ENCODE assay signal across 10 cellular contexts in the genomic region with DNA sequence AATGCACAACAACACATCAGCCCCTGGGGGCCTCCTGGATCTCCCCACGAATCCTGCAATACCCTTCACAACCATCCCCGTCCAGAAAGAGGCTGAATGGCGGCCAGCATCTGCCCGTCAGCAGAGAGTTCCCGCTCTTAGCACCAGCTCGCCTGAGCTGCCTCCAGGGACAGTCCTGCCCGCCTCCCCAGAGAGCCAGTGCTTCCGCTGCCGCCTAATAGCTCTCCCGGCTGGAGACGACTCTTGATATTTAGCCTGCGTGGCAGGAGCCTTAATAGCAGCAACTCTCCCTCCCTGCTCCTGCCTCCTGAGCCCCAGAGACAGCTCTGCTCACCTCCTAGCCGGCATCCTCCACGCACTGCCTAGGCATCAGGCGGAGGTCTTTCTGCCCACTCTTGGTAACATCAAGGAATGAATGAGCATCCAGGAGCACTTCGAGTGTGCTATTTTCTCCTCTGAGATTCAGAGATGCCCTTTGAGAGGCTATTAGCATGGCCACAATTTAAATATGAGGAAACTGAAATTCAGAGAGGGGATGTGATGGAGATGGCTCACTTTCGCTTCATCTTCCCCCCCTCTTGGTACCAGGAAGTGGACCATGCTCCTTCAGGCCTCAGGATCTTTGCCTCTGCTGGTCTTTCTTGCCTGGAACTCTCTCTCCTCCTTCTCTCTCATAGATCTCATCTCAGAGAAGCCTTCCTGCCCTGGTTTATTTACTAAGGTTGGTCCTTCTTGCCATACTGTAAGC.
DNase-seq lines count a peak whose midpoint lies in the region; ATAC-seq and TF ChIP-seq lines count a peak whose summit lies in the region.
"Had no signal": no experiment of that assay in that cellular context is flagged by ENCODE, and none has a peak within 500 bp of the region (broad histone marks: within the 10 kb centered on the region; RNA-seq: fewer than 3 reads in every experiment).

No MANE protein-coding gene starts in this region.

- peaks cover 22% of the 10 kb centered on the region for H3K4me1 ChIP-seq in PC-3 (ENCODE audit: insufficient read depth, low read length)

- H3K4me3 ChIP-seq in PC-3 (ENCODE audit: low read length) = no peak overlapping the region
- H3K4me3 ChIP-seq: gastrocnemius medialis, K562 had no signal

- POLR2A ChIA-PET in PC-3 (lab: Charles Lee; ENCODE audit: unreplicated experiment) = no interaction called here

- CTCF ChIA-PET in PC-3 (lab: Charles Lee) = interaction anchor here (0.6 kb wide), 1 partner anchor 281 kb away, joined by 8 read pairs; no protein-coding TSS in a partner anchor

- peak overlapping the region; percentile 82 for H3K27ac Mint-ChIP-seq in activated naive CD8-positive, alpha-beta T cell treated with anti-CD3 and anti-CD28 coated beads, Interleukin-2, amount 50 U/mL, for 24 hours
- H3K27ac Mint-ChIP-seq in osteocyte (ENCODE audit: unreplicated experiment) = peak overlapping the region; percentile 16

- H3K9ac ChIP-seq in PC-3 (ENCODE audit: low read length) = no peak overlapping the region

- no peaks in the 10 kb centered on the region for H4K20me1 ChIP-seq in PC-3 (ENCODE audit: low read length)

- H3K4me2 ChIP-seq in PC-3 (ENCODE audit: low read length) = no peak overlapping the region

- H3K4me1 Mint-ChIP-seq in activated naive CD8-positive, alpha-beta T cell treated with anti-CD3 and anti-CD28 coated beads, Interleukin-2, amount 50 U/mL, for 24 hours = peaks cover 59% of the 10 kb centered on the region
- H3K4me1 Mint-ChIP-seq in osteocyte (ENCODE audit: unreplicated experiment) = peaks cover 65% of the 10 kb centered on the region

- no TSS peak for BruUV-seq in PC-3 (replicated peaks; lab: Mats Ljungman, UMichigan)

- H2AFZ ChIP-seq in PC-3 (ENCODE audit: low read length) = no peak overlapping the region

- TF ChIP-seq CTCF in osteocyte (IDR thresholded peaks at IDR 0.05) (no peak), PC-3 (conservative IDR thresholded peaks at IDR 0.05; ENCODE audit: low read depth, low read length) (no peak)

- ATAC-seq in activated naive CD8-positive, alpha-beta T cell treated with anti-CD3 and anti-CD28 coated beads, Interleukin-2, amount 50 U/mL, for 24 hours = no peak
- no peak for ATAC-seq in PC-3
- ATAC-seq in GM21423 (IDR thresholded peaks at IDR 0.05; ENCODE audit: unreplicated experiment) = no peak
- ATAC-seq: gastrocnemius medialis had no signal

- H3K9me3 Mint-ChIP-seq in activated naive CD8-positive, alpha-beta T cell treated with anti-CD3 and anti-CD28 coated beads, Interleukin-2, amount 50 U/mL, for 24 hours = no peaks in the 10 kb centered on the region
- H3K9me3 Mint-ChIP-seq in osteocyte (ENCODE audit: unreplicated experiment) = no peaks in the 10 kb centered on the region

- no peaks in the 10 kb centered on the region for H3K9me2 ChIP-seq in PC-3 (replicated peaks; ENCODE audit: low read length)

- H3F3A ChIP-seq in PC-3 (ENCODE audit: low read length, unreplicated experiment) = no peaks in the 10 kb centered on the region

- no peak overlapping the region for H3K4me3 Mint-ChIP-seq in activated naive CD8-positive, alpha-beta T cell treated with anti-CD3 and anti-CD28 coated beads, Interleukin-2, amount 50 U/mL, for 24 hours
- H3K4me3 Mint-ChIP-seq in osteocyte (ENCODE audit: unreplicated experiment) = no peak overlapping the region

- H3K36me3 ChIP-seq in PC-3 (ENCODE audit: low read depth, low read length) = no peaks in the 10 kb centered on the region
- H3K36me3 ChIP-seq: gastrocnemius medialis had no signal

- peaks cover 2% of the 10 kb centered on the region for H3K36me3 Mint-ChIP-seq in activated naive CD8-positive, alpha-beta T cell treated with anti-CD3 and anti-CD28 coated beads, Interleukin-2, amount 50 U/mL, for 24 hours (ENCODE audit: low read depth)
- no peaks in the 10 kb centered on the region for H3K36me3 Mint-ChIP-seq in osteocyte (ENCODE audit: unreplicated experiment)

- no peak overlapping the region for H3K27ac ChIP-seq in PC-3 (ENCODE audit: low read length)

- intact Hi-C loops in PC-3 (cut with micrococcal nuclease) = no loop called here

- DNase-seq in NCI-H2107 treated with DMSO at 0.1 percent for 48 hours (lab: John Stamatoyannopoulos, UW; ENCODE audit: unreplicated experiment) (peak; percentile 50), NCI-H2107 (lab: John Stamatoyannopoulos, UW) (no peak), NCI-H1436 treated with DMSO at 0.1 percent for 48 hours (lab: John Stamatoyannopoulos, UW) (peak; percentile 85), osteocyte (ENCODE audit: extremely low spot score, unreplicated experiment) (no peak), PC-3 (no peak)
- no peak for DNase-seq in activated naive CD8-positive, alpha-beta T cell treated with anti-CD3 and anti-CD28 coated beads, Interleukin-2, amount 50 U/mL, for 24 hours
- no peak for DNase-seq in stimulated activated CD4-positive, alpha-beta T cell treated with anti-CD3 and anti-CD28 coated beads, Interleukin-12 subunit alpha, Interleukin-12 subunit beta, amount 100 ng/mL, for 4 hours

- H3K27me3 Mint-ChIP-seq in activated naive CD8-positive, alpha-beta T cell treated with anti-CD3 and anti-CD28 coated beads, Interleukin-2, amount 50 U/mL, for 24 hours = no peaks in the 10 kb centered on the region
- H3K27me3 Mint-ChIP-seq in osteocyte (ENCODE audit: unreplicated experiment) = no peaks in the 10 kb centered on the region

- H3K9me3 ChIP-seq in PC-3 (ENCODE audit: low read length) = no peaks in the 10 kb centered on the region
- H3K9me3 ChIP-seq: gastrocnemius medialis had no signal

- H3K27me3 ChIP-seq in PC-3 (ENCODE audit: low read length) = no peaks in the 10 kb centered on the region
- H3K27me3 ChIP-seq: gastrocnemius medialis had no signal

- H3K79me2 ChIP-seq in PC-3 (ENCODE audit: low read length) = peaks cover 75% of the 10 kb centered on the region

Comparison
In these comparisons a context has a peak if more than half of its experiments do, and no peak if none do; other contexts are left out.
1. DNase-seq: peak in NCI-H2107 treated with DMSO at 0.1 percent for 48 hours (single experiment) and NCI-H1436 treated with DMSO at 0.1 percent for 48 hours (single experiment); none in NCI-H2107 (single experiment), activated naive CD8-positive, alpha-beta T cell treated with anti-CD3 and anti-CD28 coated beads, Interleukin-2, amount 50 U/mL, for 24 hours (single experiment), osteocyte (single experiment), stimulated activated CD4-positive, alpha-beta T cell treated with anti-CD3 and anti-CD28 coated beads, Interleukin-12 subunit alpha, Interleukin-12 subunit beta, amount 100 ng/mL, for 4 hours (single experiment) and PC-3 (single experiment).